In genomic region chr6:123803862-123804681, GRCh38 we compare ENCODE assay signal across 9 cellular contexts. TPM values are rescaled to one million over a fixed set of nuclear protein-coding genes. Genes with fewer than 3 reads are reported as not detected.
DNase-seq lines count a peak whose midpoint lies in the region; ATAC-seq, FAIRE-seq and TF ChIP-seq lines count a peak whose summit lies in the region.
"Had no signal": no experiment of that assay in that cellular context is flagged by ENCODE, and none has a peak within 500 bp of the region (broad histone marks: within the 10 kb centered on the region; RNA-seq: fewer than 3 reads in every experiment).

TSS of gene NKAIN2 (plus strand) at chr6:123803865.

- TF ChIP-seq EP300 in transverse colon (IDR thresholded peaks at IDR 0.05; ENCODE audit: low read depth), result no peak

- DNase-seq in CD14-positive monocyte (ENCODE audit: low spot score), result no peak
- peak; percentile 5 for DNase-seq in GM19239 (ENCODE audit: insufficient read length, low spot score)
- DNase-seq in SJCRH30, result peak; percentile 4 to 12
- DNase-seq in endodermal cell, result peak; percentile 86
- DNase-seq in transverse colon, result no peak
- DNase-seq in activated gamma-delta T cell treated with Interleukin-2 at 50 U/mL for 16 hours, result no peak

- H3K9me3 ChIP-seq in SJCRH30 (replicated peaks) (no peaks in the 10 kb centered on the region), endodermal cell (ENCODE audit: control insufficient read depth, low read length) (no peaks in the 10 kb centered on the region), mononuclear cell (ENCODE audit: low read depth, low read length) (no peaks in the 10 kb centered on the region), transverse colon (no peaks in the 10 kb centered on the region)

- H3K27ac Mint-ChIP-seq in CD14-positive monocyte, result no peak within 1 kb of the TSS
- no peak within 1 kb of the TSS for H3K27ac Mint-ChIP-seq in endodermal cell

- TF ChIP-seq CTCF in CD14-positive monocyte (IDR thresholded peaks at IDR 0.05) (no peak), endodermal cell (conservative IDR thresholded peaks at IDR 0.05) (no peak), transverse colon (IDR thresholded peaks at IDR 0.05) (no peak)

- peak; percentile 15 for ATAC-seq in HG03442 (IDR thresholded peaks at IDR 0.05; ENCODE audit: unreplicated experiment)
- ATAC-seq: K562 had no signal

- FAIRE-seq in GM19239 (lab: Jason Lieb, UNC), result no peak
- FAIRE-seq: K562 had no signal

- H3K4me3 Mint-ChIP-seq in CD14-positive monocyte, result peak within 1 kb of the TSS; percentile 76 to 97
- peak within 1 kb of the TSS; percentile 73 for H3K4me3 Mint-ChIP-seq in endodermal cell

- peaks cover 13% of the 10 kb centered on the region for H3K4me1 Mint-ChIP-seq in CD14-positive monocyte
- H3K4me1 Mint-ChIP-seq in endodermal cell, result peaks cover 4% of the 10 kb centered on the region

- H3K4me1 ChIP-seq in SJCRH30 (no peaks in the 10 kb centered on the region), endodermal cell (ENCODE audit: control insufficient read depth, insufficient read depth, low read length) (no peaks in the 10 kb centered on the region), mononuclear cell (ENCODE audit: insufficient read depth, low read length) (peaks cover 11% of the 10 kb centered on the region), transverse colon (peaks cover 4 to 17% (median 10%) of the 10 kb centered on the region in 4 donors)

- H3K27ac ChIP-seq in SJCRH30 (no peak within 1 kb of the TSS), endodermal cell (ENCODE audit: low read depth, low read length) (no peak within 1 kb of the TSS), transverse colon (no peak within 1 kb of the TSS)

- WGBS in endodermal cell (ENCODE audit: insufficient coverage in 1 of 2, insufficient read length in 1 of 2), 2 experiments, result 5 to 11% methylated on average over 10 to 49 of the region's 49 CpGs
- WGBS in transverse colon (ENCODE audit: low coverage in 1 of 2), 2 donors, result 7 to 12% methylated on average over 5 to 27 of the region's 49 CpGs

- H3K9ac ChIP-seq in endodermal cell (ENCODE audit: extremely low read depth, low read length, poor library complexity, severe bottlenecking), result no peak within 1 kb of the TSS

- H3K4me3 ChIP-seq in SJCRH30, result peak within 1 kb of the TSS; percentile 44
- H3K4me3 ChIP-seq in endodermal cell (ENCODE audit: low read length), result peak within 1 kb of the TSS; percentile 79
- H3K4me3 ChIP-seq in mononuclear cell (ENCODE audit: low read length), result peak within 1 kb of the TSS; percentile 9
- peak within 1 kb of the TSS; percentile 22 to 64 (median 32) for H3K4me3 ChIP-seq in transverse colon
- H3K4me3 ChIP-seq: K562 had no signal

- TF ChIP-seq POLR2A in transverse colon (IDR thresholded peaks at IDR 0.05), result no peak

- intact Hi-C loops in CD14-positive monocyte (cut with micrococcal nuclease) (loop anchor here (5.0 to 10.0 kb wide), 2 partner anchors 1048 to 1051 kb away; no protein-coding TSS in a partner anchor), transverse colon (cut with DNase I; ENCODE audit: low total_unique reads) (no loop called here)

- H3K9me3 Mint-ChIP-seq in CD14-positive monocyte, result peaks cover 0 to 4% (median 0%) of the 10 kb centered on the region in 7 donors
- H3K9me3 Mint-ChIP-seq in endodermal cell, result no peaks in the 10 kb centered on the region

- H3K36me3 Mint-ChIP-seq in CD14-positive monocyte, result no peaks in the 10 kb centered on the region
- H3K36me3 Mint-ChIP-seq in endodermal cell (ENCODE audit: low read depth), result no peaks in the 10 kb centered on the region

- peaks cover 16% of the 10 kb centered on the region; the same call in 1 of the 2 replicates for H3K27me3 ChIP-seq in SJCRH30
- H3K27me3 ChIP-seq in endodermal cell (ENCODE audit: control insufficient read depth, insufficient read depth, low read length, poor library complexity, severe bottlenecking), result peaks cover 66% of the 10 kb centered on the region
- peaks cover 42% of the 10 kb centered on the region for H3K27me3 ChIP-seq in mononuclear cell (ENCODE audit: insufficient read depth, low read length)
- peaks cover 74% of the 10 kb centered on the region for H3K27me3 ChIP-seq in transverse colon

- in situ Hi-C loops in transverse colon (cut with MboI; ENCODE audit: low pct_ligation_motif_present in 1 of 4, low pct_unique_long_range_greater_than_20kb in 1 of 4, low sequenced_read_pairs in 3 of 4), result no loop called here

- peaks cover 29 to 41% (median 39%) of the 10 kb centered on the region in 3 donors for H3K27me3 Mint-ChIP-seq in CD14-positive monocyte (ENCODE audit: low read depth in 3 of 3)
- peaks cover 86% of the 10 kb centered on the region for H3K27me3 Mint-ChIP-seq in endodermal cell (ENCODE audit: insufficient read depth)

- H3K36me3 ChIP-seq in SJCRH30, result no peaks in the 10 kb centered on the region
- H3K36me3 ChIP-seq in endodermal cell (ENCODE audit: control insufficient read depth, insufficient read depth, low read length), result no peaks in the 10 kb centered on the region
- no peaks in the 10 kb centered on the region for H3K36me3 ChIP-seq in transverse colon

RNA-seq across cellular contexts. Expression of gene NKAIN2, which starts in this region (rescaled TPM):
- not detected for polyA plus RNA-seq in CD14-positive monocyte
- not detected in 2 replicates for total RNA-seq in SJCRH30 (2014; rRNA removed; shearing (Covaris generic))
- total RNA-seq in endodermal cell, result under 1 TPM in 1 of 2 donors, not detected in 1; 0.29 TPM
- polyA plus RNA-seq in endodermal cell (2013, experiment 1 of 2), result 4.6 TPM
- 3.7 TPM for polyA plus RNA-seq in endodermal cell (2013, experiment 2 of 2)
- total RNA-seq in mononuclear cell, result not detected
- total RNA-seq in transverse colon, result under 1 TPM in 1 of 4 donors, not detected in 3; 0.32 TPM
- total RNA-seq: K562 had no signal
- polyA plus RNA-seq: K562 had no signal

Comparison
In these comparisons a context has a peak if more than half of its experiments do, and no peak if none do; other contexts are left out.
1. Peak in DNase-seq and H3K4me3 ChIP-seq in SJCRH30; RNA of the gene not detected or under 1 TPM.
2. DNase-seq: peak in GM19239 (single experiment) and endodermal cell (single experiment); none in CD14-positive monocyte (single experiment), transverse colon (single experiment) and activated gamma-delta T cell treated with Interleukin-2 at 50 U/mL for 16 hours (single experiment).
3. H3K4me3 ChIP-seq: peak in every context shown above with its lines; median percentile 79 in endodermal cell; 44 in SJCRH30; 32 in transverse colon; 9 in mononuclear cell.